In genomic region chr3:115999598-115999997, GRCh38 we compare ENCODE assay signal across 15 cellular contexts.
DNase-seq lines count a peak whose midpoint lies in the region; ATAC-seq, FAIRE-seq and TF ChIP-seq lines count a peak whose summit lies in the region.
"Had no signal": no experiment of that assay in that cellular context is flagged by ENCODE, and none has a peak within 500 bp of the region (broad histone marks: within the 10 kb centered on the region; RNA-seq: fewer than 3 reads in every experiment).

No MANE protein-coding gene starts in this region.

- no peaks in the 10 kb centered on the region for H3K27me3 ChIP-seq in CD8-positive, alpha-beta T cell (ENCODE audit: insufficient read depth, low read length)
- H3K27me3 ChIP-seq: right atrium auricular region, stomach had no signal

- peaks cover 4% of the 10 kb centered on the region for H3K9me3 Mint-ChIP-seq in chondrocyte (ENCODE audit: low read depth)
- no peaks in the 10 kb centered on the region for H3K9me3 Mint-ChIP-seq in CD8-positive, alpha-beta T cell
- H3K9me3 Mint-ChIP-seq: activated T-helper 2 cell treated with anti-CD3 and anti-CD28 coated beads, Interferon-gamma antibody, Interleukin-2, Interleukin-4, amounts not matched to agents 10 μg/mL and 5 μg/mL and 100 μg/mL, durations not matched to agents 14 hours and 24 hours and 36 hours had no signal

- H3K36me3 ChIP-seq in mucosa of descending colon (ENCODE audit: low read depth) = no peaks in the 10 kb centered on the region
- no peaks in the 10 kb centered on the region for H3K36me3 ChIP-seq in CD8-positive, alpha-beta T cell (ENCODE audit: insufficient read depth, low read length)
- H3K36me3 ChIP-seq: right atrium auricular region, stomach had no signal

- intact Hi-C loops in posterior cingulate gyrus (cut with DNase I) = no loop called here
- intact Hi-C loops in mucosa of descending colon (cut with DNase I, micrococcal nuclease) = no loop called here
- intact Hi-C loops in CD8-positive, alpha-beta T cell (cut with DNase I, micrococcal nuclease) = no loop called here

- H3K4me1 ChIP-seq in mucosa of descending colon (ENCODE audit: low read depth) = no peaks in the 10 kb centered on the region
- no peaks in the 10 kb centered on the region for H3K4me1 ChIP-seq in CD8-positive, alpha-beta T cell (ENCODE audit: insufficient read depth, low read length)
- H3K4me1 ChIP-seq: right atrium auricular region, stomach had no signal

- H3K27ac Mint-ChIP-seq in chondrocyte (ENCODE audit: unreplicated experiment) = peak overlapping the region; percentile 57
- H3K27ac Mint-ChIP-seq in CD8-positive, alpha-beta T cell = no peak overlapping the region
- H3K27ac Mint-ChIP-seq: activated T-helper 2 cell treated with anti-CD3 and anti-CD28 coated beads, Interferon-gamma antibody, Interleukin-2, Interleukin-4, amounts not matched to agents 10 μg/mL and 5 μg/mL and 100 μg/mL, durations not matched to agents 14 hours and 24 hours and 36 hours; naive thymus-derived CD4-positive, alpha-beta T cell had no signal

- DNase-seq in NCI-H1694 treated with DMSO at 0.1 percent for 48 hours (lab: John Stamatoyannopoulos, UW) (peak; percentile 75), chondrocyte (ENCODE audit: low spot score) (no peak), posterior cingulate gyrus (peak in 7 of 10 donors; percentile 9 to 78 (median 26)), mucosa of descending colon (no peak), H54 (ENCODE audit: insufficient read length, low spot score) (no peak)
- DNase-seq in activated effector memory CD4-positive, alpha-beta T cell treated with anti-CD3 and anti-CD28 coated beads, Interleukin-2, amount 50 U/mL, for 16 hours = no peak
- no peak for DNase-seq in CD8-positive, alpha-beta T cell
- DNase-seq: effector memory CD4-positive, alpha-beta T cell; left cardiac atrium; naive thymus-derived CD4-positive, alpha-beta T cell; NCI-H446 treated with DMSO at 0.1 percent for 48 hours; stomach had no signal

- no peak overlapping the region for H3K4me3 Mint-ChIP-seq in chondrocyte (ENCODE audit: unreplicated experiment)
- H3K4me3 Mint-ChIP-seq in CD8-positive, alpha-beta T cell = no peak overlapping the region
- H3K4me3 Mint-ChIP-seq: naive thymus-derived CD4-positive, alpha-beta T cell had no signal

- TF ChIP-seq CTCF in chondrocyte (IDR thresholded peaks at IDR 0.05) (no peak), mucosa of descending colon (IDR thresholded peaks at IDR 0.05) (no peak)
- no peak for TF ChIP-seq CTCF in CD8-positive, alpha-beta T cell (IDR thresholded peaks at IDR 0.05)

- H3K4me1 Mint-ChIP-seq in chondrocyte (ENCODE audit: low read depth) = peaks cover 42% of the 10 kb centered on the region
- H3K4me1 Mint-ChIP-seq in CD8-positive, alpha-beta T cell (ENCODE audit: low read depth) = no peaks in the 10 kb centered on the region
- H3K4me1 Mint-ChIP-seq: naive thymus-derived CD4-positive, alpha-beta T cell had no signal

- H3K27me3 Mint-ChIP-seq in chondrocyte (ENCODE audit: low read depth) = no peaks in the 10 kb centered on the region
- H3K27me3 Mint-ChIP-seq in CD8-positive, alpha-beta T cell (ENCODE audit: low read depth) = no peaks in the 10 kb centered on the region

- no peak overlapping the region for H3K27ac ChIP-seq in CD8-positive, alpha-beta T cell (ENCODE audit: low read depth, low read length)
- H3K27ac ChIP-seq: right atrium auricular region, stomach had no signal

- peak; percentile 85 for FAIRE-seq in G401.6 (lab: Jason Lieb, UNC)
- FAIRE-seq in H54 (lab: Jason Lieb, UNC) = no peak

- ATAC-seq in mucosa of descending colon = no peak
- ATAC-seq in CD8-positive, alpha-beta T cell = no peak
- ATAC-seq: naive thymus-derived CD4-positive, alpha-beta T cell had no signal

- H3K9me3 ChIP-seq in mucosa of descending colon = no peaks in the 10 kb centered on the region
- no peaks in the 10 kb centered on the region for H3K9me3 ChIP-seq in CD8-positive, alpha-beta T cell (ENCODE audit: low read length)
- H3K9me3 ChIP-seq: right atrium auricular region, stomach had no signal

- no peaks in the 10 kb centered on the region for H3K36me3 Mint-ChIP-seq in chondrocyte (ENCODE audit: low read depth)
- H3K36me3 Mint-ChIP-seq in CD8-positive, alpha-beta T cell = no peaks in the 10 kb centered on the region
- H3K36me3 Mint-ChIP-seq: naive thymus-derived CD4-positive, alpha-beta T cell had no signal

- CTCF ChIA-PET in CD8-positive, alpha-beta T cell (lab: Charles Lee) = no interaction called here

- H3K4me3 ChIP-seq in mucosa of descending colon = no peak overlapping the region
- H3K4me3 ChIP-seq in CD8-positive, alpha-beta T cell (ENCODE audit: low read depth, low read length) = no peak overlapping the region
- H3K4me3 ChIP-seq: right atrium auricular region, stomach had no signal

- no peak for TF ChIP-seq POLR2A in H54 (IDR thresholded peaks at IDR 0.05; ENCODE audit: low read depth, low read length)

- POLR2A ChIA-PET in CD8-positive, alpha-beta T cell (lab: Charles Lee) = no interaction called here

Comparison
In these comparisons a context has a peak if more than half of its experiments do, and no peak if none do; other contexts are left out.
1. DNase-seq: peak in NCI-H1694 treated with DMSO at 0.1 percent for 48 hours (single experiment) and posterior cingulate gyrus (7 of 10); none in chondrocyte (single experiment), activated effector memory CD4-positive, alpha-beta T cell treated with anti-CD3 and anti-CD28 coated beads, Interleukin-2, amount 50 U/mL, for 16 hours (single experiment), mucosa of descending colon (0 of 3), CD8-positive, alpha-beta T cell (0 of 7) and H54 (single experiment).